ENCODE assay signal across 30 cellular contexts in genomic region chr6:71509142-71509541, GRCh38.
DNase-seq lines count a peak whose midpoint lies in the region; ATAC-seq and TF ChIP-seq lines count a peak whose summit lies in the region.
"Had no signal": no experiment of that assay in that cellular context is flagged by ENCODE, and none has a peak within 500 bp of the region (broad histone marks: within the 10 kb centered on the region; RNA-seq: fewer than 3 reads in every experiment).

No MANE protein-coding gene starts in this region.

- no peak overlapping the region for H2AFZ ChIP-seq in mesenchymal stem cell (ENCODE audit: low read depth, low read length)

- intact Hi-C loops in upper lobe of right lung (cut with DNase I): no loop called here

- no peak for ATAC-seq in upper lobe of right lung
- ATAC-seq: activated CD8-positive, alpha-beta T cell treated with anti-CD3 and anti-CD28 coated beads, Interleukin-2, amount 10 ng/mL, durations not matched to agents 7 days and 5 days; gastrocnemius medialis; HCT116; HepG2; sciatic nerve had no signal

- H3K27ac ChIP-seq in mesenchymal stem cell (ENCODE audit: low read length, poor library complexity, severe bottlenecking) (no peak overlapping the region), upper lobe of right lung (peak overlapping the region; percentile 7), WERI-Rb-1 (no peak overlapping the region)
- H3K27ac ChIP-seq: 22Rv1, adrenal gland, brain microvascular endothelial cell, C4-2B, gastrocnemius medialis, Peyer's patch, tibial nerve had no signal

- no peak overlapping the region for H4K91ac ChIP-seq in mesenchymal stem cell (ENCODE audit: low read length)

- no peak overlapping the region for H2BK120ac ChIP-seq in mesenchymal stem cell (ENCODE audit: low read depth, low read length)

- H3K27me3 ChIP-seq in mesenchymal stem cell (ENCODE audit: control insufficient read depth in 1 of 2, insufficient read depth in 1 of 2, low read length in 2 of 2): no peaks in the 10 kb centered on the region
- H3K27me3 ChIP-seq in upper lobe of right lung: no peaks in the 10 kb centered on the region
- H3K27me3 ChIP-seq in WERI-Rb-1 (ENCODE audit: insufficient read depth, low read depth, severe bottlenecking): no peaks in the 10 kb centered on the region
- H3K27me3 ChIP-seq: adrenal gland, brain microvascular endothelial cell, gastrocnemius medialis, Peyer's patch, tibial nerve had no signal

- H3K23ac ChIP-seq in mesenchymal stem cell (ENCODE audit: low read length in 2 of 2): no peak overlapping the region

- H3K4me3 ChIP-seq in mesenchymal stem cell (ENCODE audit: insufficient read depth in 1 of 2, low read depth in 1 of 2, low read length in 2 of 2): no peak overlapping the region
- H3K4me3 ChIP-seq in upper lobe of right lung: no peak overlapping the region
- no peak overlapping the region for H3K4me3 ChIP-seq in WERI-Rb-1 (ENCODE audit: low read depth, low read length)
- H3K4me3 ChIP-seq: adrenal gland, dorsolateral prefrontal cortex, gastrocnemius medialis, Peyer's patch, tibial nerve had no signal

- H2BK5ac ChIP-seq in mesenchymal stem cell (ENCODE audit: low read depth, low read length, poor library complexity, severe bottlenecking): no peak overlapping the region

- H3K9me3 ChIP-seq in mesenchymal stem cell (ENCODE audit: control insufficient read depth, low read length) (no peaks in the 10 kb centered on the region), upper lobe of right lung (no peaks in the 10 kb centered on the region), WERI-Rb-1 (ENCODE audit: severe bottlenecking) (no peaks in the 10 kb centered on the region)
- H3K9me3 ChIP-seq: adrenal gland, gastrocnemius medialis, Peyer's patch, tibial nerve had no signal

- H2BK15ac ChIP-seq in mesenchymal stem cell (ENCODE audit: low read depth, poor library complexity, severe bottlenecking): no peak overlapping the region

- no peak overlapping the region for H2AK5ac ChIP-seq in mesenchymal stem cell (ENCODE audit: low read length, severe bottlenecking)

- DNase-seq in NCI-H82 (lab: John Stamatoyannopoulos, UW) (peak; percentile 4), NCI-H82 treated with DMSO at 0.1 percent for 48 hours (lab: John Stamatoyannopoulos, UW; ENCODE audit: unreplicated experiment) (no peak), astrocyte of the hippocampus (ENCODE audit: low read depth, low spot score) (peak; percentile 56), mesenchymal stem cell (peak; percentile 18), upper lobe of right lung (no peak), WERI-Rb-1 (no peak), NCI-H774 (lab: John Stamatoyannopoulos, UW) (no peak)
- no peak for DNase-seq in activated CD4-positive, alpha-beta T cell treated with anti-CD3 and anti-CD28 coated beads, Interleukin-2, amount 50 U/mL, for 48 hours
- DNase-seq: activated CD4-positive, alpha-beta T cell treated with anti-CD3 and anti-CD28 coated beads for 1 hour; activated CD8-positive, alpha-beta T cell treated with anti-CD3 and anti-CD28 coated beads, Interleukin-2, amount 10 ng/mL, durations not matched to agents 7 days and 5 days; activated naive CD4-positive, alpha-beta T cell treated with anti-CD3 and anti-CD28 coated beads, Interleukin-2, amount 10 ng/mL, durations not matched to agents 7 days and 5 days; adrenal gland; brain microvascular endothelial cell; COR-L47; dorsolateral prefrontal cortex; gastrocnemius medialis; hippocampal formation; left cardiac atrium; NCI-H1694 treated with DMSO at 0.1 percent for 48 hours; NCI-H510A treated with DMSO at 0.1 percent for 48 hours; Peyer's patch; posterior cingulate gyrus; SHP77 treated with DMSO at 0.1 percent for 48 hours; stimulated activated CD4-positive, alpha-beta T cell treated with anti-CD3 and anti-CD28 coated beads, Interleukin-4, amount 100 ng/mL, for 24 hours had no signal

- H4K8ac ChIP-seq in mesenchymal stem cell (ENCODE audit: low read length): no peak overlapping the region

- no peak overlapping the region for H3K14ac ChIP-seq in mesenchymal stem cell (ENCODE audit: low read length in 2 of 2)

- TF ChIP-seq CTCF in upper lobe of right lung (IDR thresholded peaks at IDR 0.05): no peak
- TF ChIP-seq CTCF in WERI-Rb-1 (IDR thresholded peaks at IDR 0.05; ENCODE audit: low read depth, low read length): no peak

- no peak overlapping the region for H2BK12ac ChIP-seq in mesenchymal stem cell (ENCODE audit: low read length in 2 of 2)

- no peak overlapping the region for H3K18ac ChIP-seq in mesenchymal stem cell (ENCODE audit: low read depth in 1 of 2, low read length in 2 of 2)

- no peak overlapping the region for H3K4ac ChIP-seq in mesenchymal stem cell (ENCODE audit: low read depth in 1 of 2, low read length in 2 of 2)

- H3K4me1 ChIP-seq in mesenchymal stem cell (ENCODE audit: control insufficient read depth, insufficient read depth, low read depth, low read length) (peaks cover 2% of the 10 kb centered on the region), upper lobe of right lung (peaks cover 11% of the 10 kb centered on the region)
- H3K4me1 ChIP-seq: adrenal gland, Peyer's patch had no signal

- WGBS in mesenchymal stem cell: 80% methylated on average over 1 of the region's 1 CpG

- H3K79me1 ChIP-seq in mesenchymal stem cell (replicated peaks; ENCODE audit: low read length, poor library complexity, severe bottlenecking): no peaks in the 10 kb centered on the region

- no peak overlapping the region for H3K4me2 ChIP-seq in mesenchymal stem cell (ENCODE audit: low read length, poor library complexity, severe bottlenecking)

- H3K36me3 ChIP-seq in mesenchymal stem cell (ENCODE audit: control insufficient read depth in 1 of 2, insufficient read depth in 2 of 2, low read depth in 1 of 2, low read length in 2 of 2) (no peaks in the 10 kb centered on the region), upper lobe of right lung (no peaks in the 10 kb centered on the region), WERI-Rb-1 (no peaks in the 10 kb centered on the region)
- H3K36me3 ChIP-seq: adrenal gland, brain microvascular endothelial cell, gastrocnemius medialis, Peyer's patch, tibial nerve had no signal

- no peak overlapping the region for H3K9ac ChIP-seq in mesenchymal stem cell (ENCODE audit: low read length)

Comparison
In these comparisons a context has a peak if more than half of its experiments do, and no peak if none do; other contexts are left out.
1. DNase-seq: peak in NCI-H82 (single experiment), astrocyte of the hippocampus (single experiment) and mesenchymal stem cell (single experiment); none in NCI-H82 treated with DMSO at 0.1 percent for 48 hours (single experiment), upper lobe of right lung (single experiment), WERI-Rb-1 (single experiment), activated CD4-positive, alpha-beta T cell treated with anti-CD3 and anti-CD28 coated beads, Interleukin-2, amount 50 U/mL, for 48 hours (0 of 2) and NCI-H774 (single experiment).